In the genomic region with DNA sequence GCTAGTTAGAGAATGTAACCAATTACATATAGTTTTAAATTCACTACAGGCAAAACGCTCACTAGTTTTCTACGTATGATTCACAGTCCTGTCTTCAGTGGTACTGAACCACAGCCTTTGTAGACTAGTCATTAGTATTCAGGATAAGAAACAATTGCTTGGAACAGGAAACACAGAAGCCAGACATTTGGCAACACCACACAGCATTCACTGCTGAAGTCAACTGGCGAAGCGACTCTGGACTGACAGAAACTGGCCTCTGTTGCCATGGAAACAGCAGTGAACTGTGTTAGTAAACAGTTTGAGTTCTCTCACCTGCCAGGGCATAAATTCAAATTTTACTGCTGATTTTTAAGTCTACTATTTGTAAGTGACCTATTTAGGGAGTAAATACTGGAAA, we compare ENCODE assay signal across 10 cellular contexts. TPM values are rescaled to one million over a fixed set of nuclear protein-coding genes. Genes with fewer than 3 reads are reported as not detected.
DNase-seq lines count a peak whose midpoint lies in the region; ATAC-seq and TF ChIP-seq lines count a peak whose summit lies in the region.
"Had no signal": no experiment of that assay in that cellular context is flagged by ENCODE, and none has a peak within 500 bp of the region (broad histone marks: within the 10 kb centered on the region; RNA-seq: fewer than 3 reads in every experiment).

No MANE protein-coding gene starts in this region.

- H3K4me3 Mint-ChIP-seq in activated naive CD4-positive, alpha-beta T cell treated with anti-CD3 and anti-CD28 coated beads, Interleukin-2, amount 10 ng/mL, durations not matched to agents 7 days and 5 days, result no peak overlapping the region

- no peaks in the 10 kb centered on the region for H3K9me3 ChIP-seq in WERI-Rb-1 (ENCODE audit: severe bottlenecking)

- ATAC-seq in HG03103 (IDR thresholded peaks at IDR 0.05; ENCODE audit: low read depth, unreplicated experiment) (peak; percentile 68), HG02588 (IDR thresholded peaks at IDR 0.05; ENCODE audit: unreplicated experiment) (no peak)
- ATAC-seq: sciatic nerve had no signal

- H3K27me3 ChIP-seq in WERI-Rb-1 (ENCODE audit: insufficient read depth, low read depth, severe bottlenecking), result no peaks in the 10 kb centered on the region
- H3K27me3 ChIP-seq: cardiac muscle cell had no signal

- H3K4me1 Mint-ChIP-seq in activated naive CD4-positive, alpha-beta T cell treated with anti-CD3 and anti-CD28 coated beads, Interleukin-2, amount 10 ng/mL, durations not matched to agents 7 days and 5 days, result no peaks in the 10 kb centered on the region

- H3K36me3 Mint-ChIP-seq in activated naive CD4-positive, alpha-beta T cell treated with anti-CD3 and anti-CD28 coated beads, Interleukin-2, amount 10 ng/mL, durations not matched to agents 7 days and 5 days, result no peaks in the 10 kb centered on the region

- no peaks in the 10 kb centered on the region for H3K36me3 ChIP-seq in WERI-Rb-1
- H3K36me3 ChIP-seq: cardiac muscle cell had no signal

- no peaks in the 10 kb centered on the region for H3K27me3 Mint-ChIP-seq in activated naive CD4-positive, alpha-beta T cell treated with anti-CD3 and anti-CD28 coated beads, Interleukin-2, amount 10 ng/mL, durations not matched to agents 7 days and 5 days

- no peak overlapping the region for H3K27ac Mint-ChIP-seq in activated naive CD4-positive, alpha-beta T cell treated with anti-CD3 and anti-CD28 coated beads, Interleukin-2, amount 10 ng/mL, durations not matched to agents 7 days and 5 days

- no peaks in the 10 kb centered on the region for H3K9me3 Mint-ChIP-seq in activated naive CD4-positive, alpha-beta T cell treated with anti-CD3 and anti-CD28 coated beads, Interleukin-2, amount 10 ng/mL, durations not matched to agents 7 days and 5 days

- no peak for TF ChIP-seq CTCF in WERI-Rb-1 (IDR thresholded peaks at IDR 0.05; ENCODE audit: low read depth, low read length)

- intact Hi-C loops in posterior cingulate gyrus (cut with DNase I), result no loop called here

- no peak overlapping the region for H3K27ac ChIP-seq in WERI-Rb-1
- H3K27ac ChIP-seq: cardiac muscle cell had no signal

- DNase-seq in SK-N-DZ (ENCODE audit: low spot score), result peak; percentile 11
- peak; percentile 90 for DNase-seq in globus pallidus (ENCODE audit: low spot score)
- peak in 9 of 10 donors; percentile 31 to 87 (median 52) for DNase-seq in posterior cingulate gyrus
- DNase-seq in WERI-Rb-1, result no peak
- DNase-seq in activated naive CD4-positive, alpha-beta T cell treated with anti-CD3 and anti-CD28 coated beads, Interleukin-2, amount 50 U/mL, for 16 hours, result no peak
- DNase-seq in activated naive CD4-positive, alpha-beta T cell treated with anti-CD3 and anti-CD28 coated beads, Interleukin-2, amount 10 ng/mL, durations not matched to agents 7 days and 5 days, result no peak

- no peak overlapping the region for H3K4me3 ChIP-seq in WERI-Rb-1 (ENCODE audit: low read depth, low read length)
- H3K4me3 ChIP-seq: cardiac muscle cell had no signal

- CTCF ChIA-PET in activated naive CD4-positive, alpha-beta T cell treated with anti-CD3 and anti-CD28 coated beads, Interleukin-2, amount 10 ng/mL, durations not matched to agents 7 days and 5 days (lab: Charles Lee), result no interaction called here

RNA-seq across cellular contexts. Expression of gene MAPK10, which starts 57.6 kb away (rescaled TPM):
- 33.4 and 42.9 TPM in 2 replicates for polyA plus RNA-seq in SK-N-DZ (2014; cell fraction: cytosol; rRNA removed)
- polyA plus RNA-seq in SK-N-DZ (2014; cell fraction: nucleus; rRNA removed), result 39.9 and 52.2 TPM in 2 replicates

Comparison
In these comparisons a context has a peak if more than half of its experiments do, and no peak if none do; other contexts are left out.
1. DNase-seq: peak in SK-N-DZ (single experiment), globus pallidus (single experiment) and posterior cingulate gyrus (9 of 10); none in WERI-Rb-1 (single experiment), activated naive CD4-positive, alpha-beta T cell treated with anti-CD3 and anti-CD28 coated beads, Interleukin-2, amount 50 U/mL, for 16 hours (single experiment) and activated naive CD4-positive, alpha-beta T cell treated with anti-CD3 and anti-CD28 coated beads, Interleukin-2, amount 10 ng/mL, durations not matched to agents 7 days and 5 days (single experiment).